ENCODE assay signal across 8 cellular contexts in the genomic region with DNA sequence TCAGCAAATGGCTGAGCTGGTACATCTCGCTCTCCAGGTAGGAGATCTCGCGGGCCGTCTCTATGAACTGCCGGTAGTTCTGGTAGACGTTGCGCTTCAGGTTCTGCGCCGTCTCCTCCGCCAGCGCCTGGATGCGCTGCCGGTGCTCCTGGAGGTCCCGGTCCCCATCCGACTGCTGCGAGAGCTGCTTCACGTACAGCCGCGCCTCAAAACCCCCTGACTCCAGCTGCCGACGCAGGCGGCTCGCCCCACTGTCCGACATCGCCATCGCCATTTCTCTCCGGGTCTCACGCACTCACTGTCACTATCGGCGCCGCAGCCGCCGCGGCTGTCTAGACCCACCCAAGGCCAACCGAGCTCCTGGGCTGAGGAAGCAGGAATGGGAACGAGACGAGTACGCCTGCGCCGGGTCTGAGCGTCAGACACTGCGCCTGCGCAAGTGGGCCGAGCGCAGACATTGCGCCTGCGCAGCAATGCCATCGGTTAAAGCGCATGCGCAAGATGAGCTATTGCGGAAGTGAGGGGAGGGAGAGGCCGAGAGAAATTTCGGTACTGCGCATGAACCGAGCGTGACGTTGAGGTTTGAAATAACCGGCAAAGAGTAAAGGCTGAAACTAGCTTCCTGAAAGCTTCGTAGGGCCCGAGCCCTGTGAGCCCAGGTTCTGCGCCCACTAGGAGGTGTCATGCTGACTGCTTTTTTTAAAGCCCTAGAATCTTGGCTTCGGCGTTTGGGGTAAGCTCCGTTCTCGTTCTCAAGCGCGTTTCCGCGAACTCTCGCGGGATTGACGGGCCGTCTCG. TPM values are rescaled to one million over a fixed set of nuclear protein-coding genes. Genes with fewer than 3 reads are reported as not detected.
DNase-seq lines count a peak whose midpoint lies in the region; ATAC-seq, FAIRE-seq and TF ChIP-seq lines count a peak whose summit lies in the region.

A gene with protein sequence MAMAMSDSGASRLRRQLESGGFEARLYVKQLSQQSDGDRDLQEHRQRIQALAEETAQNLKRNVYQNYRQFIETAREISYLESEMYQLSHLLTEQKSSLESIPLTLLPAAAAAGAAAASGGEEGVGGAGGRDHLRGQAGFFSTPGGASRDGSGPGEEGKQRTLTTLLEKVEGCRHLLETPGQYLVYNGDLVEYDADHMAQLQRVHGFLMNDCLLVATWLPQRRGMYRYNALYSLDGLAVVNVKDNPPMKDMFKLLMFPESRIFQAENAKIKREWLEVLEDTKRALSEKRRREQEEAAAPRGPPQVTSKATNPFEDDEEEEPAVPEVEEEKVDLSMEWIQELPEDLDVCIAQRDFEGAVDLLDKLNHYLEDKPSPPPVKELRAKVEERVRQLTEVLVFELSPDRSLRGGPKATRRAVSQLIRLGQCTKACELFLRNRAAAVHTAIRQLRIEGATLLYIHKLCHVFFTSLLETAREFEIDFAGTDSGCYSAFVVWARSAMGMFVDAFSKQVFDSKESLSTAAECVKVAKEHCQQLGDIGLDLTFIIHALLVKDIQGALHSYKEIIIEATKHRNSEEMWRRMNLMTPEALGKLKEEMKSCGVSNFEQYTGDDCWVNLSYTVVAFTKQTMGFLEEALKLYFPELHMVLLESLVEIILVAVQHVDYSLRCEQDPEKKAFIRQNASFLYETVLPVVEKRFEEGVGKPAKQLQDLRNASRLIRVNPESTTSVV (minus strand): TSS at position 381 of the 798 bp plus-strand sequence. CDS start 107 bp downstream, at position 274.

- H3K36me3 ChIP-seq in HUES64 (ENCODE audit: insufficient read depth, low read length) (peaks cover 19% of the 10 kb centered on the region), OCI-LY1 (ENCODE audit: insufficient read depth, low read length) (peaks cover 38% of the 10 kb centered on the region)

- H3K4me1 Mint-ChIP-seq in endothelial cell (ENCODE audit: unreplicated experiment) (peaks cover 46% of the 10 kb centered on the region), mesothelial cell of epicardium (peaks cover 59% of the 10 kb centered on the region)

- peak within 1 kb of the TSS; percentile 98 for H3K4me3 Mint-ChIP-seq in endothelial cell (ENCODE audit: unreplicated experiment)
- H3K4me3 Mint-ChIP-seq in mesothelial cell of epicardium: peak within 1 kb of the TSS; percentile 98

- peak within 1 kb of the TSS; percentile 89 for H3K27ac Mint-ChIP-seq in endothelial cell (ENCODE audit: unreplicated experiment)
- peak within 1 kb of the TSS; percentile 99 for H3K27ac Mint-ChIP-seq in mesothelial cell of epicardium

- no peaks in the 10 kb centered on the region for H3F3A ChIP-seq in OCI-LY1 (ENCODE audit: insufficient read depth, low read length)

- H2AFZ ChIP-seq in OCI-LY1 (ENCODE audit: low read length): no peak within 1 kb of the TSS

- peaks cover 16% of the 10 kb centered on the region for H3K27me3 Mint-ChIP-seq in endothelial cell (ENCODE audit: unreplicated experiment)
- peaks cover 1% of the 10 kb centered on the region for H3K27me3 Mint-ChIP-seq in mesothelial cell of epicardium (ENCODE audit: low read depth)

- ATAC-seq in GM21447 (IDR thresholded peaks at IDR 0.05; ENCODE audit: unreplicated experiment): peak; percentile 70

- H3K27ac ChIP-seq in HUES64 (ENCODE audit: low read depth, low read length) (peak within 1 kb of the TSS; percentile 97), OCI-LY1 (ENCODE audit: low read depth, low read length, poor library complexity, severe bottlenecking) (peak within 1 kb of the TSS; percentile 94)

- H3K9ac ChIP-seq in HUES64 (ENCODE audit: low read depth, low read length) (peak within 1 kb of the TSS; percentile 87), OCI-LY1 (ENCODE audit: low read length) (peak within 1 kb of the TSS; percentile 91)

- no peaks in the 10 kb centered on the region for H3K9me2 ChIP-seq in OCI-LY1 (ENCODE audit: low read depth, low read length)

- peak; percentile 93 for FAIRE-seq in D721Med (lab: Jason Lieb, UNC)

- peaks cover 16% of the 10 kb centered on the region for H3K36me3 Mint-ChIP-seq in endothelial cell (ENCODE audit: low read depth, unreplicated experiment)
- peaks cover 8% of the 10 kb centered on the region for H3K36me3 Mint-ChIP-seq in mesothelial cell of epicardium

- H3K9me3 Mint-ChIP-seq in endothelial cell (ENCODE audit: unreplicated experiment) (no peaks in the 10 kb centered on the region), mesothelial cell of epicardium (no peaks in the 10 kb centered on the region)

- H3K9me3 ChIP-seq in HUES64 (ENCODE audit: insufficient read depth, low read depth, low read length): no peaks in the 10 kb centered on the region
- no peaks in the 10 kb centered on the region for H3K9me3 ChIP-seq in OCI-LY1 (ENCODE audit: low read length)

- TF ChIP-seq CTCF in D721Med (IDR thresholded peaks at IDR 0.05; ENCODE audit: insufficient read depth, missing control alignments) (no peak), OCI-LY1 (IDR thresholded peaks at IDR 0.05; ENCODE audit: low read length) (no peak; the same call in 1 of the 2 replicates), endothelial cell (IDR thresholded peaks at IDR 0.05; ENCODE audit: unreplicated experiment) (no peak), mesothelial cell of epicardium (IDR thresholded peaks at IDR 0.05; ENCODE audit: unreplicated experiment) (no peak)

- WGBS in HUES64: under 1% methylated on average over 74 of the region's 74 CpGs

- H4K20me1 ChIP-seq in OCI-LY1 (ENCODE audit: insufficient read depth, low read length): no peaks in the 10 kb centered on the region

- DNase-seq in D721Med (ENCODE audit: insufficient read length, low spot score) (peak; percentile 97), endothelial cell (ENCODE audit: low spot score) (peak; percentile 99), mesothelial cell of epicardium (ENCODE audit: low spot score in 2 of 2, unreplicated experiment in 2 of 2) (peak; percentile 93 to 100)
- DNase-seq in activated CD8-positive, alpha-beta memory T cell treated with anti-CD3 and anti-CD28 coated beads, Interleukin-2, amount 50 U/mL, for 4 hours: peak; percentile 96
- DNase-seq in stimulated activated CD8-positive, alpha-beta memory T cell treated with anti-CD3 and anti-CD28 coated beads, Interleukin-15, amount 100 ng/mL, for 48 hours (ENCODE audit: low read depth in 2 of 2): peak; percentile 94 to 95

- H3K4me1 ChIP-seq in HUES64 (ENCODE audit: insufficient read depth, low read length) (peaks cover 31% of the 10 kb centered on the region), OCI-LY1 (ENCODE audit: insufficient read depth, low read length, severe bottlenecking) (peaks cover 53% of the 10 kb centered on the region)

- H3K4me2 ChIP-seq in OCI-LY1 (ENCODE audit: low read length): peak within 1 kb of the TSS; percentile 90

- H3K79me2 ChIP-seq in OCI-LY1 (ENCODE audit: insufficient read depth, low read length): peaks cover 61% of the 10 kb centered on the region

- no peaks in the 10 kb centered on the region for H3K27me3 ChIP-seq in HUES64 (ENCODE audit: insufficient read depth, low read length)
- no peaks in the 10 kb centered on the region for H3K27me3 ChIP-seq in OCI-LY1 (ENCODE audit: insufficient read depth, low read length)

- H3K4me3 ChIP-seq in HUES64 (ENCODE audit: low read length) (peak within 1 kb of the TSS; percentile 87), OCI-LY1 (ENCODE audit: low read depth, low read length, poor library complexity, severe bottlenecking) (peak within 1 kb of the TSS; percentile 86)

RNA-seq across cellular contexts. Expression of the gene that starts here (rescaled TPM):
- 4.1 TPM for polyA plus RNA-seq in HUES64 (2013, experiment 1 of 2)
- polyA plus RNA-seq in HUES64 (2013, experiment 2 of 2): 4.7 TPM
- 11.6 TPM for total RNA-seq in endothelial cell (ENCODE audit: unreplicated experiment)
- 9.9 to 10.3 TPM (median 10.0 TPM) in 3 replicates for total RNA-seq in mesothelial cell of epicardium

Comparison
In these comparisons a context has a peak if more than half of its experiments do, and no peak if none do; other contexts are left out.
1. Peak in every context shown above with its lines: DNase-seq, ATAC-seq, H3K4me3 ChIP-seq and H3K27ac ChIP-seq.